In genomic region chr18:5986257-5986909, GRCh38 we compare ENCODE assay signal across 1 cellular context.
TF ChIP-seq lines count a peak whose summit lies in the region.

No MANE protein-coding gene starts in this region.

TF ChIP-seq in GM23338, 12 proteins besides CTCF, POLR2A, EP300 and RAD21 (continued from another document):
- no peak for TF ChIP-seq ZNF462 (CRISPR knock-in tag; IDR thresholded peaks at IDR 0.05)
- TF ChIP-seq EZH2 (IDR thresholded peaks at IDR 0.05; ENCODE audit: low read depth, unreplicated experiment), result no peak
- no peak for TF ChIP-seq ETS1 (IDR thresholded peaks at IDR 0.05)
- no peak for TF ChIP-seq STAT1 (IDR thresholded peaks at IDR 0.05; ENCODE audit: unreplicated experiment)
- no peak for TF ChIP-seq ZNF331 (CRISPR knock-in tag; IDR thresholded peaks at IDR 0.05; ENCODE audit: low read depth)
- no peak for TF ChIP-seq POLR2AphosphoS5 (IDR thresholded peaks at IDR 0.05; ENCODE audit: low read depth)
- no peak for TF ChIP-seq JUNB (IDR thresholded peaks at IDR 0.05; ENCODE audit: unreplicated experiment)
- no peak for TF ChIP-seq REST (IDR thresholded peaks at IDR 0.05; ENCODE audit: unreplicated experiment)
